Comparison of ENCODE assay signal across 9 cellular contexts in the genomic region with DNA sequence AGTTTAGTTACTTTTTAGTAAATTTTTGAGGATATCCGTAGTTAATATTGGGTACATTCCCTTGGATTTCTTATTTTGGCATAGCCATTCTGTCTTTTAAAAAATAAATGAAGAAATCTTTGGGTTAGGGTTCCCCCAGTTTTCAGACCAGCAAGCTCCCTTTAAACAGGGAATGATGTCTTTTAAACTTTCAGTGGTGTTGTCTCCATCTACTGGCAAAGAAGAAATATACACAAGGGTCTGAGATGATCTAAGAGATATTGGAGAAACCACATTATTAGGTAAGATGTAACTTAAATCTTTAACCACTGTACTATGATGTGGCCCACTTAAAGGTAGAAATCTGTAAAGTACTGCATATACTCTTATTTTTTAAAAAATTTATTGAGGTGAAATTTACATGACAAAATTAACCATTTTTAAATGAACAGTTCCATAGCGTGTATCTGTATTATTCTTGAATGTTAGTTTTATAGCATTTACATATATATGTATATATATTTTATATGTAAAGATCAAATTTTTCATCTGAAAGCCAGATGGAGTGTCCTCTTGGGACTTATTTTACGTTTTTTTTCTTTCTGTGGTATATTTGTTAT. TPM values are rescaled to one million over a fixed set of nuclear protein-coding genes. Genes with fewer than 3 reads are reported as not detected.
A peak's percentile ranks its signal among the peaks of the same experiment; 100 is the strongest.
DNase-seq lines count a peak whose midpoint lies in the region; ATAC-seq, FAIRE-seq and TF ChIP-seq lines count a peak whose summit lies in the region.
"Had no signal": no experiment of that assay in that cellular context is flagged by ENCODE, and none has a peak within 500 bp of the region (broad histone marks: within the 10 kb centered on the region; RNA-seq: fewer than 3 reads in every experiment).

No MANE protein-coding gene starts in this region.

- POLR2A ChIA-PET in A549 (lab: Yijun Ruan, JAX) (interaction anchor here (1.0 kb wide), 1 partner anchor 75 kb away, joined by 7 read pairs; the partner anchor contains the start of gene CTDSPL2), GM10248 (lab: Yijun Ruan, JAX) (no interaction called here)

- TF ChIP-seq EP300 in A549 (IDR thresholded peaks at IDR 0.05) = no peak

- no peak for FAIRE-seq in A549 (lab: Jason Lieb, UNC)

- no peaks in the 10 kb centered on the region for H3K27me3 ChIP-seq in liver (ENCODE audit: control insufficient read depth in 4 of 4, insufficient read depth in 4 of 4, low read length in 3 of 4)

- in situ Hi-C loops in T47D (cut with HindIII; ENCODE audit: low pct_unique_long_range_greater_than_20kb, low sequenced_read_pairs) = no loop called here

- WGBS in A549 (ENCODE audit: missing lambda C conversion rate) = 48% methylated on average over 3 of the region's 3 CpGs
- WGBS in liver = 86% methylated on average over 3 of the region's 3 CpGs

- no peak overlapping the region for H3K4me2 ChIP-seq in A549

- H3K27ac ChIP-seq in A549 = no peak overlapping the region
- H3K27ac ChIP-seq in liver (ENCODE audit: low read depth in 1 of 2, low read length in 2 of 2) = no peak overlapping the region
- H3K27ac ChIP-seq in substantia nigra (ENCODE audit: low read depth, low read length, poor library complexity, severe bottlenecking) = no peak overlapping the region

- H3K4me3 ChIP-seq in A549 (no peak overlapping the region), liver (ENCODE audit: low read depth in 1 of 3, low read length in 3 of 3) (no peak overlapping the region)
- H3K4me3 ChIP-seq: HAP-1 had no signal

- peaks cover 11 to 20% (median 14%) of the 10 kb centered on the region in 4 donors for H3K36me3 ChIP-seq in liver (ENCODE audit: control insufficient read depth in 4 of 4, insufficient read depth in 3 of 4, low read depth in 1 of 4, low read length in 3 of 4)

- peak; percentile 59 to 68; a peak in 3 of 6 replicates for ATAC-seq in A549
- ATAC-seq in GM21576 (IDR thresholded peaks at IDR 0.05; ENCODE audit: unreplicated experiment) = no peak
- no peak for ATAC-seq in GM18868 (IDR thresholded peaks at IDR 0.05; ENCODE audit: unreplicated experiment)

- CTCF ChIA-PET in A549 (lab: Yijun Ruan, JAX) (interaction anchor here (0.5 to 1.8 kb wide), 16 partner anchors 9 to 629 kb away, joined by 3 to 10 read pairs (median 3); partner anchors contain the start of gene CTDSPL2), GM10248 (lab: Yijun Ruan, JAX) (interaction anchor here (0.7 to 1.8 kb wide), 19 partner anchors 9 to 598 kb away, joined by 3 to 13 read pairs (median 3); partner anchors contain the start of gene EIF3J)

- H3K9me3 ChIP-seq in A549 (no peaks in the 10 kb centered on the region), liver (ENCODE audit: control insufficient read depth in 4 of 4, low read length in 3 of 4) (no peaks in the 10 kb centered on the region)
- H3K9me3 ChIP-seq: HAP-1 had no signal

- H3K4me1 ChIP-seq in A549 (no peaks in the 10 kb centered on the region), liver (ENCODE audit: control insufficient read depth in 4 of 4, insufficient read depth in 4 of 4, low read length in 3 of 4) (peaks cover 0 to 2% (median 0%) of the 10 kb centered on the region in 4 donors)
- H3K4me1 ChIP-seq: HAP-1 had no signal

- TF ChIP-seq POLR2A in A549 (IDR thresholded peaks at IDR 0.05; ENCODE audit: low read length) = no peak

- no peak overlapping the region for H3K9ac ChIP-seq in liver (ENCODE audit: low read depth in 1 of 2, low read length in 2 of 2)

- DNase-seq in A549 (ENCODE audit: low read depth in 1 of 2, low spot score in 1 of 2) (peak; percentile 20 to 29), GM10248 (ENCODE audit: extremely low spot score) (peak; percentile 45), NCI-H69 (lab: John Stamatoyannopoulos, UW) (peak; percentile 50), T47D (ENCODE audit: low read depth in 1 of 2, low spot score in 1 of 2) (peak; percentile 8 to 49), substantia nigra (lab: John Stamatoyannopoulos, UW) (no peak)

- TF ChIP-seq CTCF in A549 (IDR thresholded peaks at IDR 0.05) = peak; percentile 60
- peak; percentile 49 for TF ChIP-seq CTCF in GM10248 (IDR thresholded peaks at IDR 0.05; ENCODE audit: control extremely low read depth, extremely low read depth, low read depth, missing control alignments)
- TF ChIP-seq CTCF in liver (IDR thresholded peaks at IDR 0.05; ENCODE audit: low read depth, low read length, missing input control) = peak; percentile 52

- peak; percentile 59 to 63 for TF ChIP-seq RAD21 in A549 (conservative IDR thresholded peaks at IDR 0.05 in 1 of 2, IDR thresholded peaks at IDR 0.05 in 1 of 2)
- TF ChIP-seq RAD21 in liver (IDR thresholded peaks at IDR 0.05) = peak; percentile 74 to 83

TF ChIP-seq in A549, 52 proteins besides CTCF, POLR2A, EP300 and RAD21:
- no peak for TF ChIP-seq HDAC2 (IDR thresholded peaks at IDR 0.05)
- TF ChIP-seq FOSB (CRISPR knock-in tag; IDR thresholded peaks at IDR 0.05) = no peak
- TF ChIP-seq SMC3 (IDR thresholded peaks at IDR 0.05) = peak; percentile 53; the same call in 2 of the 3 replicates

TF ChIP-seq in liver, 16 proteins besides CTCF, POLR2A, EP300 and RAD21:
- TF ChIP-seq ATF3 (IDR thresholded peaks at IDR 0.05) (no peak), NR2F2 (IDR thresholded peaks at IDR 0.05) (no peak), EGR1 (IDR thresholded peaks at IDR 0.05; ENCODE audit: low read depth in 2 of 2) (no peak), SP1 (IDR thresholded peaks at IDR 0.05) (no peak), HNF4G (IDR thresholded peaks at IDR 0.05) (no peak), JUND (IDR thresholded peaks at IDR 0.05) (no peak), TAF1 (conservative IDR thresholded peaks at IDR 0.05) (no peak)
- TF ChIP-seq, protein P1, sequence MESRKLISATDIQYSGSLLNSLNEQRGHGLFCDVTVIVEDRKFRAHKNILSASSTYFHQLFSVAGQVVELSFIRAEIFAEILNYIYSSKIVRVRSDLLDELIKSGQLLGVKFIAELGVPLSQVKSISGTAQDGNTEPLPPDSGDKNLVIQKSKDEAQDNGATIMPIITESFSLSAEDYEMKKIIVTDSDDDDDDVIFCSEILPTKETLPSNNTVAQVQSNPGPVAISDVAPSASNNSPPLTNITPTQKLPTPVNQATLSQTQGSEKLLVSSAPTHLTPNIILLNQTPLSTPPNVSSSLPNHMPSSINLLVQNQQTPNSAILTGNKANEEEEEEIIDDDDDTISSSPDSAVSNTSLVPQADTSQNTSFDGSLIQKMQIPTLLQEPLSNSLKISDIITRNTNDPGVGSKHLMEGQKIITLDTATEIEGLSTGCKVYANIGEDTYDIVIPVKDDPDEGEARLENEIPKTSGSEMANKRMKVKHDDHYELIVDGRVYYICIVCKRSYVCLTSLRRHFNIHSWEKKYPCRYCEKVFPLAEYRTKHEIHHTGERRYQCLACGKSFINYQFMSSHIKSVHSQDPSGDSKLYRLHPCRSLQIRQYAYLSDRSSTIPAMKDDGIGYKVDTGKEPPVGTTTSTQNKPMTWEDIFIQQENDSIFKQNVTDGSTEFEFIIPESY (IDR thresholded peaks at IDR 0.05) = no peak
- TF ChIP-seq, protein P2, sequence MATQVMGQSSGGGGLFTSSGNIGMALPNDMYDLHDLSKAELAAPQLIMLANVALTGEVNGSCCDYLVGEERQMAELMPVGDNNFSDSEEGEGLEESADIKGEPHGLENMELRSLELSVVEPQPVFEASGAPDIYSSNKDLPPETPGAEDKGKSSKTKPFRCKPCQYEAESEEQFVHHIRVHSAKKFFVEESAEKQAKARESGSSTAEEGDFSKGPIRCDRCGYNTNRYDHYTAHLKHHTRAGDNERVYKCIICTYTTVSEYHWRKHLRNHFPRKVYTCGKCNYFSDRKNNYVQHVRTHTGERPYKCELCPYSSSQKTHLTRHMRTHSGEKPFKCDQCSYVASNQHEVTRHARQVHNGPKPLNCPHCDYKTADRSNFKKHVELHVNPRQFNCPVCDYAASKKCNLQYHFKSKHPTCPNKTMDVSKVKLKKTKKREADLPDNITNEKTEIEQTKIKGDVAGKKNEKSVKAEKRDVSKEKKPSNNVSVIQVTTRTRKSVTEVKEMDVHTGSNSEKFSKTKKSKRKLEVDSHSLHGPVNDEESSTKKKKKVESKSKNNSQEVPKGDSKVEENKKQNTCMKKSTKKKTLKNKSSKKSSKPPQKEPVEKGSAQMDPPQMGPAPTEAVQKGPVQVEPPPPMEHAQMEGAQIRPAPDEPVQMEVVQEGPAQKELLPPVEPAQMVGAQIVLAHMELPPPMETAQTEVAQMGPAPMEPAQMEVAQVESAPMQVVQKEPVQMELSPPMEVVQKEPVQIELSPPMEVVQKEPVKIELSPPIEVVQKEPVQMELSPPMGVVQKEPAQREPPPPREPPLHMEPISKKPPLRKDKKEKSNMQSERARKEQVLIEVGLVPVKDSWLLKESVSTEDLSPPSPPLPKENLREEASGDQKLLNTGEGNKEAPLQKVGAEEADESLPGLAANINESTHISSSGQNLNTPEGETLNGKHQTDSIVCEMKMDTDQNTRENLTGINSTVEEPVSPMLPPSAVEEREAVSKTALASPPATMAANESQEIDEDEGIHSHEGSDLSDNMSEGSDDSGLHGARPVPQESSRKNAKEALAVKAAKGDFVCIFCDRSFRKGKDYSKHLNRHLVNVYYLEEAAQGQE (IDR thresholded peaks at IDR 0.05) = no peak
TF ChIP-seq in liver: peak in this region for 0.

RNA-seq across cellular contexts. Expression of gene EIF3J, which starts 35.1 kb away (rescaled TPM):
- polyA plus RNA-seq in A549 (2011; rRNA removed) (91.3 and 114 TPM in 2 replicates), A549 (2017; fragmentation: RNase III; extraction: RNeasy Plus Mini Kit Qiagen cat#74134 plus additional on column Dnase treatment) (88.5 to 107 TPM (median 90.6 TPM) in 3 replicates), liver (10 to 100 TPM; 23.5 to 39.7 TPM)
- polyA plus RNA-seq in A549 (2012; cell fraction: cytosol; rRNA removed) = 32.7 and 33.0 TPM in 2 replicates
- 8.7 and 11.4 TPM in 2 replicates for polyA plus RNA-seq in A549 (2012; cell fraction: nucleus; rRNA removed)
- polyA minus RNA-seq in A549 (2011; rRNA and poly(A)+ RNA removed) = 20.6 and 23.1 TPM in 2 replicates
- 10 to 100 TPM; 39.5 to 49.9 TPM for total RNA-seq in liver

Comparison
In these comparisons a context has a peak if more than half of its experiments do, and no peak if none do; other contexts are left out.
1. ATAC-seq: peak in A549 (2 of 2); none in GM21576 (single experiment) and GM18868 (single experiment).
2. DNase-seq: peak in A549 (2 of 2), GM10248 (single experiment), NCI-H69 (single experiment) and T47D (2 of 2); none in substantia nigra (0 of 49).
3. Peak in every context shown above with its lines, with median percentiles within 50 percentile points of each other: CTCF ChIP-seq.